In the genomic region with DNA sequence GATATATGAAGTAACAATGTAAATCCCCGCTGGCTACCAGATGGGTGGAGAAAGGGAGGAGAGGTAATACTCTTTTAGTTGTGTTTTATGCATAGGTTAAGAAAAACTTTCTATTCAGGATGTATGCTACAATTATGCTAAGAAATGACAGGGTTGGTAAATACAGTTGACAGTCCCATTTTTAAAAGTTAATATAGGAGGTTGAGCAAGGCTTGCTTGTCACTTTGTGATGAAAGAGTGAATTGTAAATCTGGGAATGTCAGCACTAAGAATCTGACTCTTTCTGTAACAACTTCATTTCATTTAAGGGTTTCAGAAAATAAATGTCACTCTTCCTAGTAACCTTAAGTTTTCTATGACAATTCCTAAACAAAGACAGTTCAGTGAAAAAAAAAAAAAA, we compare ENCODE assay signal across 14 cellular contexts. TPM values are rescaled to one million over a fixed set of nuclear protein-coding genes. Genes with fewer than 3 reads are reported as not detected.
DNase-seq lines count a peak whose midpoint lies in the region; ATAC-seq and TF ChIP-seq lines count a peak whose summit lies in the region.
"Had no signal": no experiment of that assay in that cellular context is flagged by ENCODE, and none has a peak within 500 bp of the region (broad histone marks: within the 10 kb centered on the region; RNA-seq: fewer than 3 reads in every experiment).

No MANE protein-coding gene starts in this region.

- no peak for DNase-seq in WTC11 (ENCODE audit: low spot score)
- DNase-seq in NCI-H2029 (lab: John Stamatoyannopoulos, UW): no peak
- no peak for DNase-seq in GM03348 (ENCODE audit: low spot score)
- DNase-seq in CD4-positive, alpha-beta memory T cell: no peak
- DNase-seq in NCI-H1105 (lab: John Stamatoyannopoulos, UW): no peak
- DNase-seq: GM23248 had no signal

- no peak for ATAC-seq in WTC11
- ATAC-seq: A549 had no signal

- H3K36me3 Mint-ChIP-seq in WTC11: peaks cover 21% of the 10 kb centered on the region
- no peaks in the 10 kb centered on the region for H3K36me3 Mint-ChIP-seq in CD4-positive, alpha-beta memory T cell
- H3K36me3 Mint-ChIP-seq: CD14-positive monocyte had no signal

- H3K27me3 ChIP-seq in HUES6 (ENCODE audit: control insufficient read depth, insufficient read depth, low read length) (no peaks in the 10 kb centered on the region), iPS-18a (ENCODE audit: control insufficient read depth, insufficient read depth, low read length) (no peaks in the 10 kb centered on the region)
- no peaks in the 10 kb centered on the region for H3K27me3 ChIP-seq in CD4-positive, alpha-beta memory T cell (ENCODE audit: insufficient read depth, low read length)

- H3K36me3 ChIP-seq in HUES6 (ENCODE audit: control insufficient read depth, insufficient read depth, low read length): peaks cover 19% of the 10 kb centered on the region; the same call in 1 of the 2 replicates
- peaks cover 13% of the 10 kb centered on the region for H3K36me3 ChIP-seq in iPS-18a (ENCODE audit: control insufficient read depth, low read depth, low read length)
- no peaks in the 10 kb centered on the region for H3K36me3 ChIP-seq in CD4-positive, alpha-beta memory T cell (ENCODE audit: insufficient read depth, low read length)
- H3K36me3 ChIP-seq: HAP-1 had no signal

- peaks cover 68% of the 10 kb centered on the region for H3K4me1 Mint-ChIP-seq in WTC11
- no peaks in the 10 kb centered on the region for H3K4me1 Mint-ChIP-seq in CD4-positive, alpha-beta memory T cell
- H3K4me1 Mint-ChIP-seq: CD14-positive monocyte had no signal

- H3K27ac Mint-ChIP-seq in WTC11: peak overlapping the region; percentile 97
- no peak overlapping the region for H3K27ac Mint-ChIP-seq in CD4-positive, alpha-beta memory T cell
- H3K27ac Mint-ChIP-seq: CD14-positive monocyte had no signal

- no peak overlapping the region for H3K4me3 Mint-ChIP-seq in WTC11
- H3K4me3 Mint-ChIP-seq in CD4-positive, alpha-beta memory T cell: no peak overlapping the region
- H3K4me3 Mint-ChIP-seq: CD14-positive monocyte had no signal

- H3K4me1 ChIP-seq in HUES6 (ENCODE audit: control insufficient read depth, insufficient read depth, low read length) (peaks cover 33% of the 10 kb centered on the region), iPS-18a (ENCODE audit: control insufficient read depth, low read depth, low read length) (peaks cover 36% of the 10 kb centered on the region)
- no peaks in the 10 kb centered on the region for H3K4me1 ChIP-seq in CD4-positive, alpha-beta memory T cell (ENCODE audit: insufficient read depth, low read length)
- H3K4me1 ChIP-seq: A549, HAP-1 had no signal

- intact Hi-C loops in CD4-positive, alpha-beta memory T cell (cut with micrococcal nuclease): no loop called here

- H3K9me3 Mint-ChIP-seq in WTC11: no peaks in the 10 kb centered on the region
- H3K9me3 Mint-ChIP-seq in CD4-positive, alpha-beta memory T cell: no peaks in the 10 kb centered on the region

- H3K9ac ChIP-seq in HUES6 (ENCODE audit: low read length) (no peak overlapping the region), iPS-18a (ENCODE audit: low read length) (peak overlapping the region; percentile 2)
- H3K9ac ChIP-seq: GM23248 had no signal

- POLR2A ChIA-PET in WTC11 (lab: Charles Lee): no interaction called here
- POLR2A ChIA-PET in CD4-positive, alpha-beta memory T cell (lab: Charles Lee; ENCODE audit: partially characterized antibody): no interaction called here

- H3K4me3 ChIP-seq in HUES6 (ENCODE audit: low read depth, low read length) (no peak overlapping the region), iPS-18a (ENCODE audit: low read length) (no peak overlapping the region)
- no peak overlapping the region for H3K4me3 ChIP-seq in CD4-positive, alpha-beta memory T cell (ENCODE audit: low read length in 2 of 2)
- H3K4me3 ChIP-seq: A549, GM23248, HAP-1 had no signal

- H3K27me3 Mint-ChIP-seq in WTC11 (ENCODE audit: low read depth): no peaks in the 10 kb centered on the region
- H3K27me3 Mint-ChIP-seq in CD4-positive, alpha-beta memory T cell: no peaks in the 10 kb centered on the region

- H3K27ac ChIP-seq in HUES6 (ENCODE audit: low read depth, low read length) (0 out of 2 replicates have a peak overlapping the region, but pooled peaks have one; percentile 44), iPS-18a (ENCODE audit: low read length) (no peak overlapping the region)
- H3K27ac ChIP-seq in CD4-positive, alpha-beta memory T cell (ENCODE audit: low read depth, low read length): no peak overlapping the region
- H3K27ac ChIP-seq: A549, GM23248 had no signal

- H3K9me3 ChIP-seq in HUES6 (ENCODE audit: control insufficient read depth, insufficient read depth, low read depth, low read length): no peaks in the 10 kb centered on the region
- H3K9me3 ChIP-seq in iPS-18a (ENCODE audit: control insufficient read depth, low read depth, low read length): no peaks in the 10 kb centered on the region
- H3K9me3 ChIP-seq in CD4-positive, alpha-beta memory T cell (ENCODE audit: control insufficient read depth in 1 of 2, low read length in 2 of 2): no peaks in the 10 kb centered on the region
- H3K9me3 ChIP-seq: A549, HAP-1 had no signal

- CTCF ChIA-PET in WTC11 (lab: Charles Lee): interaction anchor here (2.0 kb wide), 1 partner anchor 62 kb away, joined by 8 read pairs; no protein-coding TSS in a partner anchor
- CTCF ChIA-PET in CD4-positive, alpha-beta memory T cell (lab: Charles Lee; ENCODE audit: partially characterized antibody): no interaction called here

- no peak for TF ChIP-seq CTCF in WTC11 (IDR thresholded peaks at IDR 0.05)

TF ChIP-seq in WTC11, 78 proteins besides CTCF, POLR2A, EP300 and RAD21 (continues in another document):
- TF ChIP-seq, protein P1, sequence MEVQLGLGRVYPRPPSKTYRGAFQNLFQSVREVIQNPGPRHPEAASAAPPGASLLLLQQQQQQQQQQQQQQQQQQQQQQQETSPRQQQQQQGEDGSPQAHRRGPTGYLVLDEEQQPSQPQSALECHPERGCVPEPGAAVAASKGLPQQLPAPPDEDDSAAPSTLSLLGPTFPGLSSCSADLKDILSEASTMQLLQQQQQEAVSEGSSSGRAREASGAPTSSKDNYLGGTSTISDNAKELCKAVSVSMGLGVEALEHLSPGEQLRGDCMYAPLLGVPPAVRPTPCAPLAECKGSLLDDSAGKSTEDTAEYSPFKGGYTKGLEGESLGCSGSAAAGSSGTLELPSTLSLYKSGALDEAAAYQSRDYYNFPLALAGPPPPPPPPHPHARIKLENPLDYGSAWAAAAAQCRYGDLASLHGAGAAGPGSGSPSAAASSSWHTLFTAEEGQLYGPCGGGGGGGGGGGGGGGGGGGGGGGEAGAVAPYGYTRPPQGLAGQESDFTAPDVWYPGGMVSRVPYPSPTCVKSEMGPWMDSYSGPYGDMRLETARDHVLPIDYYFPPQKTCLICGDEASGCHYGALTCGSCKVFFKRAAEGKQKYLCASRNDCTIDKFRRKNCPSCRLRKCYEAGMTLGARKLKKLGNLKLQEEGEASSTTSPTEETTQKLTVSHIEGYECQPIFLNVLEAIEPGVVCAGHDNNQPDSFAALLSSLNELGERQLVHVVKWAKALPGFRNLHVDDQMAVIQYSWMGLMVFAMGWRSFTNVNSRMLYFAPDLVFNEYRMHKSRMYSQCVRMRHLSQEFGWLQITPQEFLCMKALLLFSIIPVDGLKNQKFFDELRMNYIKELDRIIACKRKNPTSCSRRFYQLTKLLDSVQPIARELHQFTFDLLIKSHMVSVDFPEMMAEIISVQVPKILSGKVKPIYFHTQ (CRISPR knock-in tag; IDR thresholded peaks at IDR 0.05): no peak
- TF ChIP-seq SMAD3 (CRISPR knock-in tag; IDR thresholded peaks at IDR 0.05; ENCODE audit: borderline replicate concordance): no peak
- TF ChIP-seq, protein P2, sequence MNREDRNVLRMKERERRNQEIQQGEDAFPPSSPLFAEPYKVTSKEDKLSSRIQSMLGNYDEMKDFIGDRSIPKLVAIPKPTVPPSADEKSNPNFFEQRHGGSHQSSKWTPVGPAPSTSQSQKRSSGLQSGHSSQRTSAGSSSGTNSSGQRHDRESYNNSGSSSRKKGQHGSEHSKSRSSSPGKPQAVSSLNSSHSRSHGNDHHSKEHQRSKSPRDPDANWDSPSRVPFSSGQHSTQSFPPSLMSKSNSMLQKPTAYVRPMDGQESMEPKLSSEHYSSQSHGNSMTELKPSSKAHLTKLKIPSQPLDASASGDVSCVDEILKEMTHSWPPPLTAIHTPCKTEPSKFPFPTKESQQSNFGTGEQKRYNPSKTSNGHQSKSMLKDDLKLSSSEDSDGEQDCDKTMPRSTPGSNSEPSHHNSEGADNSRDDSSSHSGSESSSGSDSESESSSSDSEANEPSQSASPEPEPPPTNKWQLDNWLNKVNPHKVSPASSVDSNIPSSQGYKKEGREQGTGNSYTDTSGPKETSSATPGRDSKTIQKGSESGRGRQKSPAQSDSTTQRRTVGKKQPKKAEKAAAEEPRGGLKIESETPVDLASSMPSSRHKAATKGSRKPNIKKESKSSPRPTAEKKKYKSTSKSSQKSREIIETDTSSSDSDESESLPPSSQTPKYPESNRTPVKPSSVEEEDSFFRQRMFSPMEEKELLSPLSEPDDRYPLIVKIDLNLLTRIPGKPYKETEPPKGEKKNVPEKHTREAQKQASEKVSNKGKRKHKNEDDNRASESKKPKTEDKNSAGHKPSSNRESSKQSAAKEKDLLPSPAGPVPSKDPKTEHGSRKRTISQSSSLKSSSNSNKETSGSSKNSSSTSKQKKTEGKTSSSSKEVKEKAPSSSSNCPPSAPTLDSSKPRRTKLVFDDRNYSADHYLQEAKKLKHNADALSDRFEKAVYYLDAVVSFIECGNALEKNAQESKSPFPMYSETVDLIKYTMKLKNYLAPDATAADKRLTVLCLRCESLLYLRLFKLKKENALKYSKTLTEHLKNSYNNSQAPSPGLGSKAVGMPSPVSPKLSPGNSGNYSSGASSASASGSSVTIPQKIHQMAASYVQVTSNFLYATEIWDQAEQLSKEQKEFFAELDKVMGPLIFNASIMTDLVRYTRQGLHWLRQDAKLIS (CRISPR knock-in tag; IDR thresholded peaks at IDR 0.05; ENCODE audit: borderline replicate concordance): no peak
- TF ChIP-seq GABPB1 (CRISPR knock-in tag; IDR thresholded peaks at IDR 0.05): no peak
- no peak for TF ChIP-seq ZNF121 (CRISPR knock-in tag; IDR thresholded peaks at IDR 0.05)
- no peak for TF ChIP-seq GRHL2 (CRISPR knock-in tag; IDR thresholded peaks at IDR 0.05; ENCODE audit: insufficient replicate concordance, severe bottlenecking)

RNA-seq across cellular contexts. Expression of gene PTPRZ1, which starts 59.8 kb away (rescaled TPM):
- total RNA-seq in WTC11 (2021): 105 to 114 TPM (median 107 TPM) in 3 replicates
- total RNA-seq in CD4-positive, alpha-beta memory T cell: not detected
- polyA plus RNA-seq in CD4-positive, alpha-beta memory T cell: not detected
- total RNA-seq: GM23248, HT-29 had no signal
- polyA plus RNA-seq: A549, AG04450, BJ, CD14-positive monocyte, GM23248 had no signal

Comparison
In these comparisons a context has a peak if more than half of its experiments do, and no peak if none do; other contexts are left out.
1. RNA of gene PTPRZ1, which starts 59.8 kb away (total RNA-seq): 105 to 114 TPM in WTC11; not detected in CD4-positive, alpha-beta memory T cell; every median in the first group is over 100 times any median in the second.